In genomic region chr4:3475041-3475712, GRCh38 we compare ENCODE assay signal across 23 cellular contexts. TPM values are rescaled to one million over a fixed set of nuclear protein-coding genes. Genes with fewer than 3 reads are reported as not detected.
"Had no signal": no experiment of that assay in that cellular context is flagged by ENCODE, and none has a peak within 500 bp of the region (broad histone marks: within the 10 kb centered on the region; RNA-seq: fewer than 3 reads in every experiment).

No MANE protein-coding gene starts in this region.

- H3K4me1 ChIP-seq: parathyroid adenoma, prostate gland, sigmoid colon had no signal

- DNase-seq: cortex of kidney; effector CD8-positive, alpha-beta T cell; foreskin melanocyte; heart right ventricle; islet precursor cell; mammary epithelial cell; naive thymus-derived CD8-positive, alpha-beta T cell; occipital lobe; retina; sigmoid colon; stimulated activated CD4-positive, alpha-beta T cell treated with anti-CD3 and anti-CD28 coated beads, Interleukin-12 subunit alpha, Interleukin-12 subunit beta, amount 100 ng/mL, for 4 hours; stimulated activated naive CD4-positive, alpha-beta T cell; stomach; trophoblast cell had no signal

- H3K27ac ChIP-seq: dorsolateral prefrontal cortex, parathyroid adenoma, prostate gland, sigmoid colon, skin epidermis, stomach had no signal

- H3K36me3 Mint-ChIP-seq: naive thymus-derived CD8-positive, alpha-beta T cell had no signal

- H3K9me3 ChIP-seq: heart right ventricle, prostate gland, sigmoid colon, stomach had no signal

- H3K4me3 ChIP-seq: dorsolateral prefrontal cortex, heart right ventricle, prostate gland, sigmoid colon, skin epidermis, stomach had no signal

- H3K4me1 Mint-ChIP-seq: central memory CD8-positive, alpha-beta T cell had no signal

- ATAC-seq: heart right ventricle; naive thymus-derived CD8-positive, alpha-beta T cell had no signal

- H3K4me3 Mint-ChIP-seq: central memory CD8-positive, alpha-beta T cell; naive thymus-derived CD8-positive, alpha-beta T cell; neural crest cell had no signal

- H3K9ac ChIP-seq: parathyroid adenoma had no signal

- H3K36me3 ChIP-seq: prostate gland, sigmoid colon, stomach had no signal

- H3K9me3 Mint-ChIP-seq: central memory CD8-positive, alpha-beta T cell; naive thymus-derived CD8-positive, alpha-beta T cell; neural crest cell had no signal

- H3K27me3 Mint-ChIP-seq: central memory CD8-positive, alpha-beta T cell had no signal

RNA-seq across cellular contexts. Expression of gene DOK7, which starts 12.1 kb away (rescaled TPM):
- total RNA-seq: glomerular endothelial cell; mesenteric fat pad; naive thymus-derived CD8-positive, alpha-beta T cell; neural crest cell; occipital lobe had no signal

RNA-seq across cellular contexts. Expression of gene HGFAC, which starts 33.4 kb away (rescaled TPM):
- total RNA-seq: mammary epithelial cell; mesenteric fat pad; mononuclear cell; naive thymus-derived CD8-positive, alpha-beta T cell; stomach had no signal
- polyA plus RNA-seq: mammary epithelial cell; naive thymus-derived CD8-positive, alpha-beta T cell had no signal
